Comparison of ENCODE assay signal across 8 cellular contexts in genomic region chr1:38527373-38527966, GRCh38.
DNase-seq lines count a peak whose midpoint lies in the region; ATAC-seq and TF ChIP-seq lines count a peak whose summit lies in the region.

No MANE protein-coding gene starts in this region.

- H4K8ac ChIP-seq in mesenchymal stem cell (ENCODE audit: low read length) = no peak overlapping the region

- H3K23ac ChIP-seq in mesenchymal stem cell (ENCODE audit: low read length in 2 of 2) = no peak overlapping the region

- H3K36me3 Mint-ChIP-seq in GM23338 (ENCODE audit: low read depth) (no peaks in the 10 kb centered on the region), endodermal cell (ENCODE audit: low read depth) (no peaks in the 10 kb centered on the region)
- no peaks in the 10 kb centered on the region for H3K36me3 Mint-ChIP-seq in activated naive CD8-positive, alpha-beta T cell treated with anti-CD3 and anti-CD28 coated beads, Interleukin-2, amount 10 ng/mL, durations not matched to agents 7 days and 5 days

- H4K20me1 ChIP-seq in GM23338 (replicated peaks; ENCODE audit: insufficient read depth) (no peaks in the 10 kb centered on the region), OCI-LY7 (ENCODE audit: insufficient read depth, low read length) (no peaks in the 10 kb centered on the region)

- no peak for TF ChIP-seq CTCF in GM13976 (IDR thresholded peaks at IDR 0.05; ENCODE audit: borderline replicate concordance, control extremely low read depth, extremely low read depth, insufficient read depth, missing control alignments)
- no peak for TF ChIP-seq CTCF in GM23338 (conservative IDR thresholded peaks at IDR 0.05; ENCODE audit: low read depth in 2 of 2)
- TF ChIP-seq CTCF in OCI-LY7 (conservative IDR thresholded peaks at IDR 0.05; ENCODE audit: low read length) = no peak
- TF ChIP-seq CTCF in endodermal cell (conservative IDR thresholded peaks at IDR 0.05) = no peak

- no peak overlapping the region for H2BK5ac ChIP-seq in mesenchymal stem cell (ENCODE audit: low read depth, low read length, poor library complexity, severe bottlenecking)

- H3K9me2 ChIP-seq in GM23338 (ENCODE audit: insufficient read depth) = no peaks in the 10 kb centered on the region
- H3K9me2 ChIP-seq in OCI-LY7 (ENCODE audit: insufficient read depth, low read length) = no peaks in the 10 kb centered on the region

- H2BK120ac ChIP-seq in mesenchymal stem cell (ENCODE audit: low read depth, low read length) = no peak overlapping the region

- H3K9me3 ChIP-seq in OCI-LY7 (ENCODE audit: low read length) (no peaks in the 10 kb centered on the region), endodermal cell (ENCODE audit: control insufficient read depth, low read length) (no peaks in the 10 kb centered on the region), mesenchymal stem cell (ENCODE audit: control insufficient read depth, low read length) (no peaks in the 10 kb centered on the region)

- H3K27ac ChIP-seq in GM23338 (ENCODE audit: low read depth) (no peak overlapping the region), OCI-LY7 (ENCODE audit: low read depth, low read length, poor library complexity, severe bottlenecking) (no peak overlapping the region), endodermal cell (ENCODE audit: low read depth, low read length) (no peak overlapping the region), mesenchymal stem cell (ENCODE audit: low read length, poor library complexity, severe bottlenecking) (no peak overlapping the region)

- H3K4me1 Mint-ChIP-seq in GM23338 = peaks cover 3% of the 10 kb centered on the region; the same call in 2 of the 3 replicates
- H3K4me1 Mint-ChIP-seq in activated naive CD8-positive, alpha-beta T cell treated with anti-CD3 and anti-CD28 coated beads, Interleukin-2, amount 10 ng/mL, durations not matched to agents 7 days and 5 days = peaks cover 9% of the 10 kb centered on the region
- H3K4me1 Mint-ChIP-seq in endodermal cell = no peaks in the 10 kb centered on the region

- CTCF ChIA-PET in OCI-LY7 (lab: Charles Lee; ENCODE audit: unreplicated experiment) = no interaction called here

- POLR2A ChIA-PET in OCI-LY7 (lab: Charles Lee) = interaction anchor here (0.7 kb wide), 1 partner anchor 12 kb away, joined by 3 read pairs; no protein-coding TSS in a partner anchor
- POLR2A ChIA-PET in activated naive CD8-positive, alpha-beta T cell treated with anti-CD3 and anti-CD28 coated beads, Interleukin-2, amount 10 ng/mL, durations not matched to agents 7 days and 5 days (lab: Charles Lee) = interaction anchor here (1.3 to 1.8 kb wide), 2 partner anchors 30 to 32 kb away, joined by 3 to 5 read pairs; no protein-coding TSS in a partner anchor

- DNase-seq in GM13976 (ENCODE audit: low spot score) (peak; percentile 82), GM23338 (ENCODE audit: low spot score) (peak; percentile 60), OCI-LY7 (ENCODE audit: low spot score) (peak; percentile 29), kidney glomerular epithelial cell (lab: John Stamatoyannopoulos, UW) (no peak), endodermal cell (no peak), mesenchymal stem cell (no peak)
- DNase-seq in activated naive CD8-positive, alpha-beta T cell treated with anti-CD3 and anti-CD28 coated beads, Interleukin-2, amount 10 ng/mL, durations not matched to agents 7 days and 5 days = peak; percentile 60
- peak; percentile 16 for DNase-seq in stimulated activated CD8-positive, alpha-beta memory T cell treated with anti-CD3 and anti-CD28 coated beads, Interleukin-12 subunit alpha, Interleukin-12 subunit beta, amount 100 ng/mL, for 24 hours (ENCODE audit: extremely low read depth)

- H3K27me3 ChIP-seq in GM23338 (ENCODE audit: insufficient read depth) (no peaks in the 10 kb centered on the region), endodermal cell (ENCODE audit: control insufficient read depth, insufficient read depth, low read length, poor library complexity, severe bottlenecking) (peaks cover 18% of the 10 kb centered on the region), mesenchymal stem cell (ENCODE audit: control insufficient read depth in 1 of 2, insufficient read depth in 1 of 2, low read length in 2 of 2) (peaks cover 0 to 8% of the 10 kb centered on the region in 2 experiments)

- no peaks in the 10 kb centered on the region for H3F3A ChIP-seq in GM23338 (replicated peaks; ENCODE audit: low read depth)

- H2AFZ ChIP-seq in GM23338 (peak overlapping the region; percentile 29; the same call in 1 of the 2 replicates), OCI-LY7 (ENCODE audit: low read length) (no peak overlapping the region), mesenchymal stem cell (ENCODE audit: low read depth, low read length) (no peak overlapping the region)

- no peak overlapping the region for H3K4ac ChIP-seq in mesenchymal stem cell (ENCODE audit: low read depth in 1 of 2, low read length in 2 of 2)

- H3K4me3 ChIP-seq in GM23338 (no peak overlapping the region), OCI-LY7 (ENCODE audit: low read depth, low read length, poor library complexity, severe bottlenecking) (no peak overlapping the region), endodermal cell (ENCODE audit: low read length) (no peak overlapping the region), mesenchymal stem cell (ENCODE audit: insufficient read depth in 1 of 2, low read depth in 1 of 2, low read length in 2 of 2) (no peak overlapping the region)

- no peak overlapping the region for H2AK5ac ChIP-seq in mesenchymal stem cell (ENCODE audit: low read length, severe bottlenecking)

- H3K4me3 Mint-ChIP-seq in GM23338 (no peak overlapping the region), endodermal cell (no peak overlapping the region)
- H3K4me3 Mint-ChIP-seq in activated naive CD8-positive, alpha-beta T cell treated with anti-CD3 and anti-CD28 coated beads, Interleukin-2, amount 10 ng/mL, durations not matched to agents 7 days and 5 days = peak overlapping the region; percentile 50

- H2BK15ac ChIP-seq in mesenchymal stem cell (ENCODE audit: low read depth, poor library complexity, severe bottlenecking) = no peak overlapping the region

- no peak overlapping the region for H3K18ac ChIP-seq in mesenchymal stem cell (ENCODE audit: low read depth in 1 of 2, low read length in 2 of 2)

- H3K4me1 ChIP-seq in GM23338 (ENCODE audit: insufficient read depth) = no peaks in the 10 kb centered on the region
- H3K4me1 ChIP-seq in OCI-LY7 (ENCODE audit: insufficient read depth, low read length, poor library complexity, severe bottlenecking) = no peaks in the 10 kb centered on the region
- no peaks in the 10 kb centered on the region for H3K4me1 ChIP-seq in endodermal cell (ENCODE audit: control insufficient read depth, insufficient read depth, low read length)
- no peaks in the 10 kb centered on the region for H3K4me1 ChIP-seq in mesenchymal stem cell (ENCODE audit: control insufficient read depth, insufficient read depth, low read depth, low read length)

- H4K91ac ChIP-seq in mesenchymal stem cell (ENCODE audit: low read length) = no peak overlapping the region

- 90 to 91% methylated on average over 3 to 6 of the region's 6 CpGs for WGBS in endodermal cell (ENCODE audit: insufficient coverage in 1 of 2, insufficient read length in 1 of 2), 2 experiments
- 79% methylated on average over 6 of the region's 6 CpGs for WGBS in mesenchymal stem cell

- H3K27ac Mint-ChIP-seq in GM23338 = no peak overlapping the region
- peak overlapping the region; percentile 80 for H3K27ac Mint-ChIP-seq in activated naive CD8-positive, alpha-beta T cell treated with anti-CD3 and anti-CD28 coated beads, Interleukin-2, amount 10 ng/mL, durations not matched to agents 7 days and 5 days
- no peak overlapping the region for H3K27ac Mint-ChIP-seq in endodermal cell

- no peaks in the 10 kb centered on the region for H3K79me1 ChIP-seq in mesenchymal stem cell (replicated peaks; ENCODE audit: low read length, poor library complexity, severe bottlenecking)

- H3K14ac ChIP-seq in mesenchymal stem cell (ENCODE audit: low read length in 2 of 2) = no peak overlapping the region

- no peaks in the 10 kb centered on the region for H3K9me3 Mint-ChIP-seq in GM23338
- H3K9me3 Mint-ChIP-seq in activated naive CD8-positive, alpha-beta T cell treated with anti-CD3 and anti-CD28 coated beads, Interleukin-2, amount 10 ng/mL, durations not matched to agents 7 days and 5 days = peaks cover 3% of the 10 kb centered on the region
- H3K9me3 Mint-ChIP-seq in endodermal cell = no peaks in the 10 kb centered on the region

- ATAC-seq in GM23338 = peak; percentile 69
- ATAC-seq in activated naive CD8-positive, alpha-beta T cell treated with anti-CD3 and anti-CD28 coated beads, Interleukin-2, amount 10 ng/mL, durations not matched to agents 7 days and 5 days (ENCODE audit: low read depth) = peak; percentile 91

- intact Hi-C loops in OCI-LY7 (cut with micrococcal nuclease; ENCODE audit: unreplicated experiment) = no loop called here

- H3K27me3 Mint-ChIP-seq in GM23338 (ENCODE audit: insufficient read depth, low read depth, poor library complexity) = peaks cover 1% of the 10 kb centered on the region
- H3K27me3 Mint-ChIP-seq in activated naive CD8-positive, alpha-beta T cell treated with anti-CD3 and anti-CD28 coated beads, Interleukin-2, amount 10 ng/mL, durations not matched to agents 7 days and 5 days = peaks cover 21% of the 10 kb centered on the region
- H3K27me3 Mint-ChIP-seq in endodermal cell (ENCODE audit: insufficient read depth) = peaks cover 23% of the 10 kb centered on the region

- no TSS peak for BruUV-seq in OCI-LY7 (replicated peaks; lab: Mats Ljungman, UMichigan)

- in situ Hi-C loops in GM13976 (cut with MboI; ENCODE audit: low sequenced_read_pairs, unreplicated experiment) = no loop called here

- no peak overlapping the region for H3K4me2 ChIP-seq in GM23338
- no peak overlapping the region for H3K4me2 ChIP-seq in OCI-LY7 (ENCODE audit: low read length)
- H3K4me2 ChIP-seq in mesenchymal stem cell (ENCODE audit: low read length, poor library complexity, severe bottlenecking) = no peak overlapping the region

- H3K36me3 ChIP-seq in GM23338 (ENCODE audit: insufficient read depth) (no peaks in the 10 kb centered on the region), OCI-LY7 (ENCODE audit: insufficient read depth, low read length) (no peaks in the 10 kb centered on the region), endodermal cell (ENCODE audit: control insufficient read depth, insufficient read depth, low read length) (no peaks in the 10 kb centered on the region), mesenchymal stem cell (ENCODE audit: control insufficient read depth in 1 of 2, insufficient read depth in 2 of 2, low read depth in 1 of 2, low read length in 2 of 2) (no peaks in the 10 kb centered on the region)

- H3K9ac ChIP-seq in endodermal cell (ENCODE audit: extremely low read depth, low read length, poor library complexity, severe bottlenecking) (no peak overlapping the region), mesenchymal stem cell (ENCODE audit: low read length) (no peak overlapping the region)

- H2BK12ac ChIP-seq in mesenchymal stem cell (ENCODE audit: low read length in 2 of 2) = no peak overlapping the region

- H3K79me2 ChIP-seq in GM23338 (replicated peaks; ENCODE audit: insufficient read depth) (no peaks in the 10 kb centered on the region), OCI-LY7 (ENCODE audit: insufficient read depth, low read depth, low read length) (no peaks in the 10 kb centered on the region)

TF ChIP-seq in GM23338, 12 proteins besides CTCF, POLR2A, EP300 and RAD21 (continues in another document):
- no peak for TF ChIP-seq POLR2AphosphoS5 (IDR thresholded peaks at IDR 0.05; ENCODE audit: low read depth)
- no peak for TF ChIP-seq JUNB (IDR thresholded peaks at IDR 0.05; ENCODE audit: unreplicated experiment)
- TF ChIP-seq CREB1 (CRISPR knock-in tag; IDR thresholded peaks at IDR 0.05; ENCODE audit: low read depth) = peak; percentile 60

Comparison
In these comparisons a context has a peak if more than half of its experiments do, and no peak if none do; other contexts are left out.
1. DNase-seq: peak in GM13976 (single experiment), GM23338 (single experiment), OCI-LY7 (single experiment), activated naive CD8-positive, alpha-beta T cell treated with anti-CD3 and anti-CD28 coated beads, Interleukin-2, amount 10 ng/mL, durations not matched to agents 7 days and 5 days (single experiment) and stimulated activated CD8-positive, alpha-beta memory T cell treated with anti-CD3 and anti-CD28 coated beads, Interleukin-12 subunit alpha, Interleukin-12 subunit beta, amount 100 ng/mL, for 24 hours (single experiment); none in kidney glomerular epithelial cell (single experiment), endodermal cell (single experiment) and mesenchymal stem cell (single experiment).